8 cellular contexts compared by ENCODE assay signal in genomic region chr12:124993568-124994434, GRCh38. TPM values are rescaled to one million over a fixed set of nuclear protein-coding genes. Genes with fewer than 3 reads are reported as not detected.
A peak's percentile ranks its signal among the peaks of the same experiment; 100 is the strongest.
DNase-seq lines count a peak whose midpoint lies in the region; ATAC-seq and TF ChIP-seq lines count a peak whose summit lies in the region.

A gene with protein sequence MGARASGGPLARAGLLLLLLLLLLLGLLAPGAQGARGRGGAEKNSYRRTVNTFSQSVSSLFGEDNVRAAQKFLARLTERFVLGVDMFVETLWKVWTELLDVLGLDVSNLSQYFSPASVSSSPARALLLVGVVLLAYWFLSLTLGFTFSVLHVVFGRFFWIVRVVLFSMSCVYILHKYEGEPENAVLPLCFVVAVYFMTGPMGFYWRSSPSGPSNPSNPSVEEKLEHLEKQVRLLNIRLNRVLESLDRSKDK (plus strand): TSS chr12:124993645. CDS start chr12:124993791, 146 bp downstream.

- H3K9me3 Mint-ChIP-seq in activated CD8-positive, alpha-beta T cell treated with anti-CD3 and anti-CD28 coated beads, Interleukin-2, amount 10 ng/mL, durations not matched to agents 7 days and 5 days (ENCODE audit: insufficient read depth) = no peaks in the 10 kb centered on the region
- no peaks in the 10 kb centered on the region for H3K9me3 Mint-ChIP-seq in effector memory CD8-positive, alpha-beta T cell
- H3K9me3 Mint-ChIP-seq in mesothelial cell of epicardium = no peaks in the 10 kb centered on the region

- DNase-seq in NCI-H2227 treated with DMSO at 0.1 percent for 48 hours (lab: John Stamatoyannopoulos, UW) (peak; percentile 36), mesothelial cell of epicardium (ENCODE audit: low spot score in 2 of 2, unreplicated experiment in 2 of 2) (peak in 1 of 2 experiments; percentile 60)
- DNase-seq in activated CD8-positive, alpha-beta T cell treated with anti-CD3 and anti-CD28 coated beads, Interleukin-2, amount 10 ng/mL, durations not matched to agents 7 days and 5 days = peak; percentile 72
- peak; percentile 54 to 63 (median 57) for DNase-seq in effector memory CD8-positive, alpha-beta T cell
- peak; percentile 38 to 48 for DNase-seq in stimulated activated CD8-positive, alpha-beta memory T cell treated with anti-CD3 and anti-CD28 coated beads, Interleukin-2, amount 100 ng/mL, for 1 hour (ENCODE audit: low read depth in 2 of 2)

- no peak for TF ChIP-seq CTCF in mesothelial cell of epicardium (IDR thresholded peaks at IDR 0.05; ENCODE audit: unreplicated experiment)

- no peaks in the 10 kb centered on the region for H3K27me3 ChIP-seq in ACC112 (ENCODE audit: insufficient read depth, low read length)

- H3K27ac Mint-ChIP-seq in activated CD8-positive, alpha-beta T cell treated with anti-CD3 and anti-CD28 coated beads, Interleukin-2, amount 10 ng/mL, durations not matched to agents 7 days and 5 days = peak within 1 kb of the TSS; percentile 93
- peak within 1 kb of the TSS; percentile 6 to 76 for H3K27ac Mint-ChIP-seq in effector memory CD8-positive, alpha-beta T cell
- peak within 1 kb of the TSS; percentile 66 for H3K27ac Mint-ChIP-seq in mesothelial cell of epicardium

- peaks cover 15% of the 10 kb centered on the region for H3K4me1 ChIP-seq in ACC112 (ENCODE audit: control insufficient read depth, insufficient read depth, low read length, unreplicated experiment)

- peak within 1 kb of the TSS; percentile 79 for H3K4me3 ChIP-seq in ACC112 (ENCODE audit: low read depth, low read length)

- H3K79me2 ChIP-seq in ACC112 (ENCODE audit: control insufficient read depth, insufficient read depth, low read length, unreplicated experiment) = peaks cover 12% of the 10 kb centered on the region

- peak within 1 kb of the TSS; percentile 82 for H2AFZ ChIP-seq in ACC112 (ENCODE audit: low read length, unreplicated experiment)

- CTCF ChIA-PET in activated CD8-positive, alpha-beta T cell treated with anti-CD3 and anti-CD28 coated beads, Interleukin-2, amount 10 ng/mL, durations not matched to agents 7 days and 5 days (lab: Charles Lee) = interaction anchor here (0.7 to 3.4 kb wide), 11 partner anchors 48 to 87 kb away, joined by 3 to 21 read pairs (median 4); partner anchors contain the start of gene AACS

- peaks cover 14% of the 10 kb centered on the region for H3K36me3 Mint-ChIP-seq in activated CD8-positive, alpha-beta T cell treated with anti-CD3 and anti-CD28 coated beads, Interleukin-2, amount 10 ng/mL, durations not matched to agents 7 days and 5 days (ENCODE audit: low read depth)
- peaks cover 13% of the 10 kb centered on the region for H3K36me3 Mint-ChIP-seq in effector memory CD8-positive, alpha-beta T cell (ENCODE audit: insufficient read depth)
- H3K36me3 Mint-ChIP-seq in mesothelial cell of epicardium = no peaks in the 10 kb centered on the region

- H3K4me3 Mint-ChIP-seq in activated CD8-positive, alpha-beta T cell treated with anti-CD3 and anti-CD28 coated beads, Interleukin-2, amount 10 ng/mL, durations not matched to agents 7 days and 5 days = peak within 1 kb of the TSS; percentile 92
- peak within 1 kb of the TSS; percentile 90 to 92 for H3K4me3 Mint-ChIP-seq in effector memory CD8-positive, alpha-beta T cell
- peak within 1 kb of the TSS; percentile 83 for H3K4me3 Mint-ChIP-seq in mesothelial cell of epicardium

- no peaks in the 10 kb centered on the region for H3K27me3 Mint-ChIP-seq in activated CD8-positive, alpha-beta T cell treated with anti-CD3 and anti-CD28 coated beads, Interleukin-2, amount 10 ng/mL, durations not matched to agents 7 days and 5 days (ENCODE audit: low read depth)
- no peaks in the 10 kb centered on the region for H3K27me3 Mint-ChIP-seq in effector memory CD8-positive, alpha-beta T cell
- peaks cover 7% of the 10 kb centered on the region for H3K27me3 Mint-ChIP-seq in mesothelial cell of epicardium (ENCODE audit: low read depth)

- H3K4me1 Mint-ChIP-seq in activated CD8-positive, alpha-beta T cell treated with anti-CD3 and anti-CD28 coated beads, Interleukin-2, amount 10 ng/mL, durations not matched to agents 7 days and 5 days (ENCODE audit: low read depth) = peaks cover 32% of the 10 kb centered on the region
- H3K4me1 Mint-ChIP-seq in effector memory CD8-positive, alpha-beta T cell (ENCODE audit: low read depth in 2 of 2) = peaks cover 21 to 26% of the 10 kb centered on the region in 2 donors
- H3K4me1 Mint-ChIP-seq in mesothelial cell of epicardium = peaks cover 19% of the 10 kb centered on the region

- no peaks in the 10 kb centered on the region for H3K36me3 ChIP-seq in ACC112 (ENCODE audit: insufficient read depth, low read length)

- POLR2A ChIA-PET in activated CD8-positive, alpha-beta T cell treated with anti-CD3 and anti-CD28 coated beads, Interleukin-2, amount 10 ng/mL, durations not matched to agents 7 days and 5 days (lab: Charles Lee) = interaction anchor here (0.9 to 3.4 kb wide), 5 partner anchors 56 to 83 kb away, joined by 3 to 13 read pairs (median 3); partner anchors contain the start of gene UBC

- H3K27ac ChIP-seq in ACC112 (ENCODE audit: low read depth, low read length) = no peak within 1 kb of the TSS

- peak; percentile 37 for ATAC-seq in GM18519 (IDR thresholded peaks at IDR 0.05; ENCODE audit: low FRiP score, unreplicated experiment)
- peak; percentile 47 for ATAC-seq in HG03039 (IDR thresholded peaks at IDR 0.05; ENCODE audit: unreplicated experiment)
- ATAC-seq in activated CD8-positive, alpha-beta T cell treated with anti-CD3 and anti-CD28 coated beads, Interleukin-2, amount 10 ng/mL, durations not matched to agents 7 days and 5 days = peak; percentile 75
- peak; percentile 73 for ATAC-seq in effector memory CD8-positive, alpha-beta T cell (replicated peaks)

RNA-seq across cellular contexts. Expression of the gene that starts here (rescaled TPM):
- 10 to 100 TPM; 26.5 to 27.0 TPM for total RNA-seq in activated CD8-positive, alpha-beta T cell treated with anti-CD3 and anti-CD28 coated beads, Interleukin-2, amount 10 ng/mL, durations not matched to agents 7 days and 5 days
- 6.9 to 7.5 TPM (median 7.2 TPM) in 3 replicates for total RNA-seq in mesothelial cell of epicardium

Comparison
In these comparisons a context has a peak if more than half of its experiments do, and no peak if none do; other contexts are left out.
1. H3K27ac Mint-ChIP-seq: peak in every context shown above with its lines; median percentile 93 in activated CD8-positive, alpha-beta T cell treated with anti-CD3 and anti-CD28 coated beads, Interleukin-2, amount 10 ng/mL, durations not matched to agents 7 days and 5 days; 66 in mesothelial cell of epicardium; 41 in effector memory CD8-positive, alpha-beta T cell.